14 cellular contexts compared by ENCODE assay signal in genomic region chr7:27678617-27679260, GRCh38. TPM values are rescaled to one million over a fixed set of nuclear protein-coding genes. Genes with fewer than 3 reads are reported as not detected.
DNase-seq lines count a peak whose midpoint lies in the region; ATAC-seq and TF ChIP-seq lines count a peak whose summit lies in the region.
"Had no signal": no experiment of that assay in that cellular context is flagged by ENCODE, and none has a peak within 500 bp of the region (broad histone marks: within the 10 kb centered on the region; RNA-seq: fewer than 3 reads in every experiment).

No MANE protein-coding gene starts in this region.

- no peak overlapping the region for H3K4me3 ChIP-seq in mesendoderm (ENCODE audit: low read length)
- H3K4me3 ChIP-seq in aorta (ENCODE audit: low read length in 2 of 2): no peak overlapping the region

- no peak overlapping the region for H4K5ac ChIP-seq in mesendoderm (ENCODE audit: low read length)

- peaks cover 8% of the 10 kb centered on the region for H3K4me1 Mint-ChIP-seq in activated T-cell treated with anti-CD3 and anti-CD28 coated beads, Interleukin-2, amount 50 U/mL, for 72 hours (ENCODE audit: low read depth)
- H3K4me1 Mint-ChIP-seq in MCF 10A (ENCODE audit: insufficient read depth, unreplicated experiment): peaks cover 12% of the 10 kb centered on the region
- H3K4me1 Mint-ChIP-seq in activated T-helper 17 cell treated with anti-CD3 and anti-CD28 coated beads, Interleukin-2, amount 50 U/mL, for 72 hours: no peaks in the 10 kb centered on the region
- H3K4me1 Mint-ChIP-seq in activated CD4-positive, alpha-beta T cell treated with anti-CD3 and anti-CD28 coated beads for 36 hours: peaks cover 7% of the 10 kb centered on the region

- H2BK120ac ChIP-seq in mesendoderm (ENCODE audit: low read depth, low read length): peak overlapping the region; percentile 61

- H2AK5ac ChIP-seq in mesendoderm (ENCODE audit: low read length): no peak overlapping the region

- no peak overlapping the region for H3K4me2 ChIP-seq in mesendoderm (ENCODE audit: low read length)
- H3K4me2 ChIP-seq: KMS-11 had no signal

- no peaks in the 10 kb centered on the region for H3K9me3 Mint-ChIP-seq in activated T-cell treated with anti-CD3 and anti-CD28 coated beads, Interleukin-2, amount 50 U/mL, for 72 hours
- no peaks in the 10 kb centered on the region for H3K9me3 Mint-ChIP-seq in MCF 10A (ENCODE audit: unreplicated experiment)
- no peaks in the 10 kb centered on the region for H3K9me3 Mint-ChIP-seq in activated T-helper 17 cell treated with anti-CD3 and anti-CD28 coated beads, Interleukin-2, amount 50 U/mL, for 72 hours
- H3K9me3 Mint-ChIP-seq in activated CD4-positive, alpha-beta T cell treated with anti-CD3 and anti-CD28 coated beads for 36 hours (ENCODE audit: low read depth): no peaks in the 10 kb centered on the region
- H3K9me3 Mint-ChIP-seq: activated naive CD8-positive, alpha-beta T cell treated with anti-CD3 and anti-CD28 coated beads, Interleukin-2, amount 50 U/mL, for 24 hours; effector memory CD8-positive, alpha-beta T cell; neural crest cell had no signal

- intact Hi-C loops in MCF 10A (cut with micrococcal nuclease) (loop anchor here (1.0 kb wide), 1 partner anchor 15 kb away; no protein-coding TSS in a partner anchor), aorta (cut with DNase I) (loop anchor here in 1 of 2 donors (1.0 kb wide), 1 partner anchor 62 kb away; the partner anchor contains the start of gene TAX1BP1)
- intact Hi-C loops in activated CD4-positive, alpha-beta T cell treated with anti-CD3 and anti-CD28 coated beads for 36 hours (cut with DNase I, micrococcal nuclease): no loop called here

- no peaks in the 10 kb centered on the region for H3K27me3 ChIP-seq in mesendoderm (ENCODE audit: insufficient read depth, low read length, poor library complexity)
- H3K27me3 ChIP-seq in aorta (ENCODE audit: control insufficient read depth in 1 of 2, insufficient read depth in 2 of 2, low read length in 1 of 2): no peaks in the 10 kb centered on the region

- H3K27ac Mint-ChIP-seq in activated T-cell treated with anti-CD3 and anti-CD28 coated beads, Interleukin-2, amount 50 U/mL, for 72 hours: peak overlapping the region; percentile 44
- H3K27ac Mint-ChIP-seq in MCF 10A (ENCODE audit: low read depth, unreplicated experiment): peak overlapping the region; percentile 98
- no peak overlapping the region for H3K27ac Mint-ChIP-seq in activated T-helper 17 cell treated with anti-CD3 and anti-CD28 coated beads, Interleukin-2, amount 50 U/mL, for 72 hours
- no peak overlapping the region for H3K27ac Mint-ChIP-seq in activated CD4-positive, alpha-beta T cell treated with anti-CD3 and anti-CD28 coated beads for 36 hours
- H3K27ac Mint-ChIP-seq: activated naive CD8-positive, alpha-beta T cell treated with anti-CD3 and anti-CD28 coated beads, Interleukin-2, amount 50 U/mL, for 24 hours; effector memory CD8-positive, alpha-beta T cell had no signal

- H3K4ac ChIP-seq in mesendoderm (ENCODE audit: low read depth, low read length): no peak overlapping the region

- no peaks in the 10 kb centered on the region for H3K79me1 ChIP-seq in mesendoderm (ENCODE audit: low read length)

- H3K9me3 ChIP-seq in aorta (ENCODE audit: control insufficient read depth, low read length): no peaks in the 10 kb centered on the region

- no peak for DNase-seq in activated T-cell treated with anti-CD3 and anti-CD28 coated beads, Interleukin-2, amount 50 U/mL, for 72 hours
- no peak for DNase-seq in activated T-cell treated with anti-CD3 and anti-CD28 coated beads, Interleukin-2, amount 50 U/mL, for 1 hour
- DNase-seq in MCF 10A (ENCODE audit: unreplicated experiment): no peak
- DNase-seq in mesendoderm: no peak
- DNase-seq in aorta: no peak
- DNase-seq in activated CD4-positive, alpha-beta T cell treated with anti-CD3 and anti-CD28 coated beads for 36 hours: no peak
- DNase-seq: 8988T; activated naive CD8-positive, alpha-beta T cell treated with anti-CD3 and anti-CD28 coated beads, Interleukin-2, amount 50 U/mL, for 24 hours; effector memory CD8-positive, alpha-beta T cell; NCI-H345 had no signal

- no peaks in the 10 kb centered on the region for H3K79me2 ChIP-seq in mesendoderm (ENCODE audit: control insufficient read depth, insufficient read depth, low read length)

- CTCF ChIA-PET in MCF 10A (lab: Yijun Ruan, JAX): interaction anchor here (0.8 to 1.8 kb wide), 2 partner anchors 66 to 97 kb away, joined by 3 to 4 read pairs; no protein-coding TSS in a partner anchor
- CTCF ChIA-PET in activated CD4-positive, alpha-beta T cell treated with anti-CD3 and anti-CD28 coated beads for 36 hours (lab: Charles Lee): interaction anchor here (0.6 kb wide), 1 partner anchor 152 kb away, joined by 5 read pairs; no protein-coding TSS in a partner anchor

- H4K8ac ChIP-seq in mesendoderm (ENCODE audit: low read depth, low read length): no peak overlapping the region

- H3K9ac ChIP-seq in mesendoderm (ENCODE audit: low read length): no peak overlapping the region
- H3K9ac ChIP-seq: KMS-11 had no signal

- no peak overlapping the region for H2BK5ac ChIP-seq in mesendoderm (ENCODE audit: low read length)

- no peaks in the 10 kb centered on the region for H3K27me3 Mint-ChIP-seq in activated T-cell treated with anti-CD3 and anti-CD28 coated beads, Interleukin-2, amount 50 U/mL, for 72 hours (ENCODE audit: low read depth)
- no peaks in the 10 kb centered on the region for H3K27me3 Mint-ChIP-seq in MCF 10A (ENCODE audit: insufficient read depth, unreplicated experiment)
- H3K27me3 Mint-ChIP-seq in activated T-helper 17 cell treated with anti-CD3 and anti-CD28 coated beads, Interleukin-2, amount 50 U/mL, for 72 hours: no peaks in the 10 kb centered on the region
- no peaks in the 10 kb centered on the region for H3K27me3 Mint-ChIP-seq in activated CD4-positive, alpha-beta T cell treated with anti-CD3 and anti-CD28 coated beads for 36 hours
- H3K27me3 Mint-ChIP-seq: effector memory CD8-positive, alpha-beta T cell had no signal

- H3K18ac ChIP-seq in mesendoderm (ENCODE audit: low read length): no peak overlapping the region

- H3K4me3 Mint-ChIP-seq in activated T-cell treated with anti-CD3 and anti-CD28 coated beads, Interleukin-2, amount 50 U/mL, for 72 hours: no peak overlapping the region
- no peak overlapping the region for H3K4me3 Mint-ChIP-seq in MCF 10A (ENCODE audit: unreplicated experiment)
- H3K4me3 Mint-ChIP-seq in activated T-helper 17 cell treated with anti-CD3 and anti-CD28 coated beads, Interleukin-2, amount 50 U/mL, for 72 hours: no peak overlapping the region
- no peak overlapping the region for H3K4me3 Mint-ChIP-seq in activated CD4-positive, alpha-beta T cell treated with anti-CD3 and anti-CD28 coated beads for 36 hours
- H3K4me3 Mint-ChIP-seq: activated naive CD8-positive, alpha-beta T cell treated with anti-CD3 and anti-CD28 coated beads, Interleukin-2, amount 50 U/mL, for 24 hours; effector memory CD8-positive, alpha-beta T cell; neural crest cell had no signal

- H3K4me1 ChIP-seq in mesendoderm (ENCODE audit: control insufficient read depth, low read depth, low read length) (no peaks in the 10 kb centered on the region), aorta (ENCODE audit: control insufficient read depth in 1 of 2, insufficient read depth in 2 of 2, low read length in 2 of 2) (peaks cover 0 to 8% of the 10 kb centered on the region in 2 donors)

- no peak for TF ChIP-seq CTCF in MCF 10A (IDR thresholded peaks at IDR 0.05; ENCODE audit: unreplicated experiment)

- BruUV-seq in MCF 10A (replicated peaks; lab: Mats Ljungman, UMichigan): no TSS peak

- H3K23ac ChIP-seq in mesendoderm (ENCODE audit: low read length): no peak overlapping the region

- no peak overlapping the region for H3K56ac ChIP-seq in mesendoderm (ENCODE audit: low read length)

- WGBS in mesendoderm (ENCODE audit: extremely low coverage, insufficient coverage, low lambda C conversion rate): no CpG with 5 or more reads among the region's 2 CpGs
- 91 to 95% methylated on average over 2 of the region's 2 CpGs for WGBS in aorta, 2 donors

- H3K36me3 ChIP-seq in mesendoderm (ENCODE audit: control insufficient read depth, insufficient read depth, low read length) (no peaks in the 10 kb centered on the region), aorta (ENCODE audit: control insufficient read depth in 1 of 2, insufficient read depth in 2 of 2, low read length in 1 of 2) (no peaks in the 10 kb centered on the region)

- ATAC-seq in activated T-cell treated with anti-CD3 and anti-CD28 coated beads, Interleukin-2, amount 50 U/mL, for 72 hours (replicated peaks in 1 of 2): no peak
- ATAC-seq in aorta (ENCODE audit: low FRiP score) (peak; percentile 20), HG02981 (IDR thresholded peaks at IDR 0.05; ENCODE audit: unreplicated experiment) (no peak)
- no peak for ATAC-seq in activated T-helper 17 cell treated with anti-CD3 and anti-CD28 coated beads, Interleukin-2, amount 50 U/mL, for 72 hours (replicated peaks)
- ATAC-seq in activated CD4-positive, alpha-beta T cell treated with anti-CD3 and anti-CD28 coated beads for 36 hours: no peak
- ATAC-seq: effector memory CD8-positive, alpha-beta T cell had no signal

- H3K36me3 Mint-ChIP-seq in activated T-cell treated with anti-CD3 and anti-CD28 coated beads, Interleukin-2, amount 50 U/mL, for 72 hours (ENCODE audit: insufficient read depth in 2 of 2): no peaks in the 10 kb centered on the region
- no peaks in the 10 kb centered on the region for H3K36me3 Mint-ChIP-seq in MCF 10A (ENCODE audit: insufficient read depth, unreplicated experiment)
- no peaks in the 10 kb centered on the region for H3K36me3 Mint-ChIP-seq in activated T-helper 17 cell treated with anti-CD3 and anti-CD28 coated beads, Interleukin-2, amount 50 U/mL, for 72 hours (ENCODE audit: low read depth)
- no peaks in the 10 kb centered on the region for H3K36me3 Mint-ChIP-seq in activated CD4-positive, alpha-beta T cell treated with anti-CD3 and anti-CD28 coated beads for 36 hours (ENCODE audit: low read depth)

- POLR2A ChIA-PET in MCF 10A (lab: Yijun Ruan, JAX): interaction anchor here (0.6 to 4.3 kb wide), 15 partner anchors 8 to 505 kb away, joined by 3 to 51 read pairs (median 5); partner anchors contain the start of genes HIBADH and TAX1BP1
- POLR2A ChIA-PET in activated CD4-positive, alpha-beta T cell treated with anti-CD3 and anti-CD28 coated beads for 36 hours (lab: Charles Lee): no interaction called here

- no peak overlapping the region for H2BK15ac ChIP-seq in mesendoderm (replicated peaks; ENCODE audit: low read depth)

- H3K27ac ChIP-seq in mesendoderm (ENCODE audit: low read depth, low read length): no peak overlapping the region
- H3K27ac ChIP-seq in aorta (ENCODE audit: low read depth in 1 of 2, low read length in 2 of 2): peak overlapping the region; percentile 76 to 96
- H3K27ac ChIP-seq: KMS-11 had no signal

RNA-seq across cellular contexts. Expression of gene HIBADH, which starts 16.1 kb away (rescaled TPM):
- total RNA-seq in activated T-cell treated with anti-CD3 and anti-CD28 coated beads, Interleukin-2, amount 50 U/mL, for 72 hours: 10 to 100 TPM; 18.2 to 20.0 TPM
- total RNA-seq in MCF 10A (2022) (51.5 and 61.1 TPM in 2 replicates), aorta (10 to 100 TPM; 22.4 to 31.0 TPM)
- 13.4 TPM for polyA plus RNA-seq in mesendoderm (2013, experiment 1 of 2)
- 13.7 TPM for polyA plus RNA-seq in mesendoderm (2013, experiment 2 of 2)
- 10 to 100 TPM; 29.3 to 32.5 TPM for polyA plus RNA-seq in aorta
- total RNA-seq in activated T-helper 17 cell treated with anti-CD3 and anti-CD28 coated beads, Interleukin-2, amount 50 U/mL, for 72 hours: 10 to 100 TPM; 12.0 to 12.1 TPM
- 10 to 100 TPM; 20.3 to 20.5 TPM for total RNA-seq in activated CD4-positive, alpha-beta T cell treated with anti-CD3 and anti-CD28 coated beads for 36 hours

Comparison
In these comparisons a context has a peak if more than half of its experiments do, and no peak if none do; other contexts are left out.
1. H3K27ac Mint-ChIP-seq: peak in activated T-cell treated with anti-CD3 and anti-CD28 coated beads, Interleukin-2, amount 50 U/mL, for 72 hours (single experiment) and MCF 10A (single experiment); none in activated T-helper 17 cell treated with anti-CD3 and anti-CD28 coated beads, Interleukin-2, amount 50 U/mL, for 72 hours (single experiment) and activated CD4-positive, alpha-beta T cell treated with anti-CD3 and anti-CD28 coated beads for 36 hours (single experiment).